ENCODE assay signal across 8 cellular contexts in the genomic region with DNA sequence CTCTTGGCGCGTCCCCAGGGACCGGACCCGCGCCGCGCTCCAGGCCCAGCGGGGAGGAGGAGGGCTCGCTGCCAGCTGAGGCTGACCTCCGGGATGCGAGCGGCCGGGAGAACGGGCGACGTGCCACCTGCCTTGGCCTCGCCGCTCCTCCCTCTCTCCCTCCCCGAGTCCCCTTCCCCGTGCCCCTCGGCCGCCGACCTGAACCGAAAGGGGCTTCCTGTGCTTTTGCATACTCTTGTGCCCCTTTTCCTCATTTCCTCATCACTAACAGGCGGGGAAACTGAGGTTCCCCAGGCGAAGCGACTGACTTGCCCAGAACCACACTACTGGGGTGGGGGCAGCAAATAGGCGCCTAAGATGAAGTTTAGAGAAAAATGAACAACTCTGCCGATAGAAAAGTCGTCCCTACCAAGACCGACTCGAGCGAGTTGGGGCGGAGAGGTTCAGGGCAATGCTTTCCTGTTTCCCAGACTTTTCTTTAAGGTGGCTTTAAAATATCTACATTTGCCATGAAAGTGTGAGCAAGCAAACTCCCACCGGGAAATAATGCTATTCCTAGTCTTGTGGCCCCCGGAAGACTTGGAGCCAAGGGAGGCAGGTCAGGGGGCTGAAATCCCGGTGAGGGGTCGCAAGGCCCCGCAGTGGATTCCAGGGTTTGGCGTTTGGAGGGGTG. TPM values are rescaled to one million over a fixed set of nuclear protein-coding genes. Genes with fewer than 3 reads are reported as not detected.
DNase-seq lines count a peak whose midpoint lies in the region; ATAC-seq and TF ChIP-seq lines count a peak whose summit lies in the region.

No MANE protein-coding gene starts in this region.

- POLR2A ChIA-PET in CD8-positive, alpha-beta memory T cell (lab: Charles Lee): interaction anchor here (0.5 to 3.7 kb wide), 18 partner anchors 9 to 764 kb away, joined by 3 to 26 read pairs (median 4); partner anchors contain the start of genes ATP6V0E1 and RPL26L1
- POLR2A ChIA-PET in activated CD4-positive, alpha-beta memory T cell treated with anti-CD3 and anti-CD28 coated beads for 36 hours (lab: Charles Lee): interaction anchor here (0.6 to 2.4 kb wide), 12 partner anchors 17 to 598 kb away, joined by 3 to 14 read pairs (median 4); partner anchors contain the start of gene ATP6V0E1

- H3K9me3 Mint-ChIP-seq in CD8-positive, alpha-beta memory T cell: peaks cover 0 to 9% (median 3%) of the 10 kb centered on the region in 5 donors
- H3K9me3 Mint-ChIP-seq in activated CD4-positive, alpha-beta memory T cell treated with anti-CD3 and anti-CD28 coated beads for 36 hours: no peaks in the 10 kb centered on the region
- H3K9me3 Mint-ChIP-seq in progenitor cell of endocrine pancreas (ENCODE audit: low read depth): no peaks in the 10 kb centered on the region

- H3K4me1 Mint-ChIP-seq in CD8-positive, alpha-beta memory T cell: peaks cover 68 to 80% (median 69%) of the 10 kb centered on the region in 3 donors
- H3K4me1 Mint-ChIP-seq in activated CD4-positive, alpha-beta memory T cell treated with anti-CD3 and anti-CD28 coated beads for 36 hours (ENCODE audit: low read depth): peaks cover 63% of the 10 kb centered on the region
- peaks cover 34% of the 10 kb centered on the region for H3K4me1 Mint-ChIP-seq in progenitor cell of endocrine pancreas (ENCODE audit: low read depth)

- TF ChIP-seq POLR2A in GM18505 (IDR thresholded peaks at IDR 0.05; ENCODE audit: borderline replicate concordance, extremely low read depth, insufficient read depth, insufficient read length): no peak

- peaks cover 42% of the 10 kb centered on the region for H3K4me1 ChIP-seq in CD8-positive, alpha-beta memory T cell (ENCODE audit: insufficient read depth, low read length)

- peak overlapping the region; percentile 96 to 100 (median 100) for H3K27ac Mint-ChIP-seq in CD8-positive, alpha-beta memory T cell
- H3K27ac Mint-ChIP-seq in activated CD4-positive, alpha-beta memory T cell treated with anti-CD3 and anti-CD28 coated beads for 36 hours: peak overlapping the region; percentile 92
- H3K27ac Mint-ChIP-seq in progenitor cell of endocrine pancreas: peak overlapping the region; percentile 99

- H3K4me3 ChIP-seq in CD8-positive, alpha-beta memory T cell (ENCODE audit: low read length): peak overlapping the region; percentile 87
- H3K4me3 ChIP-seq in HL-60 (replicated peaks; ENCODE audit: insufficient read depth, low read length) (peak overlapping the region; percentile 46), foreskin fibroblast (ENCODE audit: low read depth in 1 of 2, low read length in 2 of 2) (peak overlapping the region; percentile 42 to 55)

- H3K4me3 Mint-ChIP-seq in CD8-positive, alpha-beta memory T cell: peak overlapping the region; percentile 90 to 98 (median 94)
- H3K4me3 Mint-ChIP-seq in activated CD4-positive, alpha-beta memory T cell treated with anti-CD3 and anti-CD28 coated beads for 36 hours: peak overlapping the region; percentile 89
- peak overlapping the region; percentile 71 for H3K4me3 Mint-ChIP-seq in progenitor cell of endocrine pancreas (ENCODE audit: low read depth)

- peaks cover 0 to 27% of the 10 kb centered on the region in 2 donors for H3K27me3 Mint-ChIP-seq in CD8-positive, alpha-beta memory T cell
- no peaks in the 10 kb centered on the region for H3K27me3 Mint-ChIP-seq in activated CD4-positive, alpha-beta memory T cell treated with anti-CD3 and anti-CD28 coated beads for 36 hours
- H3K27me3 Mint-ChIP-seq in progenitor cell of endocrine pancreas: peaks cover 11% of the 10 kb centered on the region

- H3K27me3 ChIP-seq in CD8-positive, alpha-beta memory T cell (ENCODE audit: insufficient read depth, low read length, poor library complexity, severe bottlenecking): no peaks in the 10 kb centered on the region
- peaks cover 21% of the 10 kb centered on the region for H3K27me3 ChIP-seq in HL-60 (ENCODE audit: insufficient read depth, poor library complexity, severe bottlenecking)

- peaks cover 21 to 46% (median 22%) of the 10 kb centered on the region in 3 donors for H3K36me3 Mint-ChIP-seq in CD8-positive, alpha-beta memory T cell
- peaks cover 10% of the 10 kb centered on the region for H3K36me3 Mint-ChIP-seq in activated CD4-positive, alpha-beta memory T cell treated with anti-CD3 and anti-CD28 coated beads for 36 hours
- H3K36me3 Mint-ChIP-seq in progenitor cell of endocrine pancreas (ENCODE audit: insufficient read depth): peaks cover 12% of the 10 kb centered on the region

- no peaks in the 10 kb centered on the region for H3K9me3 ChIP-seq in CD8-positive, alpha-beta memory T cell (ENCODE audit: low read length)

- peak overlapping the region; percentile 100 for H3K27ac ChIP-seq in CD8-positive, alpha-beta memory T cell (ENCODE audit: low read depth, low read length)
- peak overlapping the region; percentile 84 for H3K27ac ChIP-seq in HL-60 (replicated peaks)

- intact Hi-C loops in activated CD4-positive, alpha-beta memory T cell treated with anti-CD3 and anti-CD28 coated beads for 36 hours (cut with micrococcal nuclease): loop anchor here (1.0 to 10.0 kb wide), 10 partner anchors 36 to 1384 kb away; partner anchors contain the start of genes ERGIC1, FBXW11, NPM1 and STC2

- H3K36me3 ChIP-seq in CD8-positive, alpha-beta memory T cell (ENCODE audit: insufficient read depth, low read length): peaks cover 16% of the 10 kb centered on the region

- TF ChIP-seq CTCF in HL-60 (IDR thresholded peaks at IDR 0.05; ENCODE audit: insufficient read depth, low read length) (no peak), foreskin fibroblast (IDR thresholded peaks at IDR 0.05; ENCODE audit: low read depth, low read length) (no peak), progenitor cell of endocrine pancreas (IDR thresholded peaks at IDR 0.05; ENCODE audit: unreplicated experiment) (no peak)

- CTCF ChIA-PET in CD8-positive, alpha-beta memory T cell (lab: Charles Lee): interaction anchor here (0.6 to 5.4 kb wide), 37 partner anchors 10 to 473 kb away, joined by 3 to 74 read pairs (median 4); partner anchors contain the start of gene RPL26L1
- CTCF ChIA-PET in activated CD4-positive, alpha-beta memory T cell treated with anti-CD3 and anti-CD28 coated beads for 36 hours (lab: Charles Lee): interaction anchor here (0.6 to 5.0 kb wide), 24 partner anchors 10 to 245 kb away, joined by 3 to 47 read pairs (median 4); partner anchors contain the start of gene RPL26L1

- ATAC-seq in HG02885 (IDR thresholded peaks at IDR 0.05; ENCODE audit: poor library complexity, unreplicated experiment): no peak
- no peak for ATAC-seq in GM18505 (IDR thresholded peaks at IDR 0.05; ENCODE audit: unreplicated experiment)

- DNase-seq in CD8-positive, alpha-beta memory T cell: peak in 1 of 5 donors; percentile 17
- DNase-seq in HL-60 (ENCODE audit: low read depth in 1 of 2, low spot score in 1 of 2): no peak
- no peak for DNase-seq in activated CD4-positive, alpha-beta memory T cell treated with anti-CD3 and anti-CD28 coated beads for 36 hours
- DNase-seq in foreskin fibroblast: peak; percentile 42 to 78
- DNase-seq in progenitor cell of endocrine pancreas (ENCODE audit: low spot score, unreplicated experiment): no peak
- DNase-seq in activated effector memory CD4-positive, alpha-beta T cell treated with Interleukin-2 at 50 U/mL for 16 hours: no peak

RNA-seq across cellular contexts. Expression of gene DUSP1, which starts 0.6 kb away (rescaled TPM):
- total RNA-seq in CD8-positive, alpha-beta memory T cell: 10 to 100 TPM in 1 of 2 experiments, 1 to 10 TPM in 1; 9.4 to 10.9 TPM
- 1,007 TPM for polyA plus RNA-seq in CD8-positive, alpha-beta memory T cell
- 10 to 100 TPM; 10.6 to 10.7 TPM for total RNA-seq in activated CD4-positive, alpha-beta memory T cell treated with anti-CD3 and anti-CD28 coated beads for 36 hours
- total RNA-seq in progenitor cell of endocrine pancreas: 40.7 and 42.0 TPM in 2 replicates

Comparison
In these comparisons a context has a peak if more than half of its experiments do, and no peak if none do; other contexts are left out.
1. DNase-seq: peak in foreskin fibroblast (2 of 2); none in HL-60 (0 of 2), activated CD4-positive, alpha-beta memory T cell treated with anti-CD3 and anti-CD28 coated beads for 36 hours (single experiment), progenitor cell of endocrine pancreas (single experiment) and activated effector memory CD4-positive, alpha-beta T cell treated with Interleukin-2 at 50 U/mL for 16 hours (single experiment).
2. Peak in every context shown above with its lines, with median percentiles within 50 percentile points of each other: H3K4me3 ChIP-seq, H3K27ac Mint-ChIP-seq and H3K4me3 Mint-ChIP-seq.